Comparison of ENCODE assay signal across 1 cellular context in genomic region chr1:94734963-94735899, GRCh38.
TF ChIP-seq lines count a peak whose summit lies in the region.

No MANE protein-coding gene starts in this region.

TF ChIP-seq in SK-N-SH treated with all-trans-retinoic acid at 6 μM for 48 hours, 23 proteins besides CTCF, POLR2A, EP300 and RAD21 (continued from another document):
- TF ChIP-seq POU6F1 (CRISPR knock-in tag; IDR thresholded peaks at IDR 0.05; ENCODE audit: borderline replicate concordance, low read depth) (no peak), ZNF70 (CRISPR knock-in tag; IDR thresholded peaks at IDR 0.05) (no peak)
